8 cellular contexts compared by ENCODE assay signal in genomic region chr3:11641316-11641682, GRCh38. TPM values are rescaled to one million over a fixed set of nuclear protein-coding genes. Genes with fewer than 3 reads are reported as not detected.
DNase-seq lines count a peak whose midpoint lies in the region; ATAC-seq and TF ChIP-seq lines count a peak whose summit lies in the region.
"Had no signal": no experiment of that assay in that cellular context is flagged by ENCODE, and none has a peak within 500 bp of the region (broad histone marks: within the 10 kb centered on the region; RNA-seq: fewer than 3 reads in every experiment).

No MANE protein-coding gene starts in this region.

- H3K36me3 Mint-ChIP-seq in activated CD4-positive, alpha-beta memory T cell treated with anti-CD3 and anti-CD28 coated beads, Interleukin-2, amount 10 ng/mL, durations not matched to agents 7 days and 5 days (ENCODE audit: low read depth) = peaks cover 40% of the 10 kb centered on the region

- CTCF ChIA-PET in activated CD4-positive, alpha-beta memory T cell treated with anti-CD3 and anti-CD28 coated beads, Interleukin-2, amount 10 ng/mL, durations not matched to agents 7 days and 5 days (lab: Charles Lee) = interaction anchor here (0.9 to 2.2 kb wide), 2 partner anchors 15 to 144 kb away, joined by 3 to 10 read pairs; no protein-coding TSS in a partner anchor

- ATAC-seq in HG02981 (IDR thresholded peaks at IDR 0.05; ENCODE audit: unreplicated experiment) = no peak
- no peak for ATAC-seq in HG03159 (IDR thresholded peaks at IDR 0.05; ENCODE audit: unreplicated experiment)

- no peak for TF ChIP-seq EP300 in stomach (IDR thresholded peaks at IDR 0.05)

- peak overlapping the region; percentile 93 for H3K4me3 Mint-ChIP-seq in activated CD4-positive, alpha-beta memory T cell treated with anti-CD3 and anti-CD28 coated beads, Interleukin-2, amount 10 ng/mL, durations not matched to agents 7 days and 5 days

- no peaks in the 10 kb centered on the region for H3K9me3 Mint-ChIP-seq in activated CD4-positive, alpha-beta memory T cell treated with anti-CD3 and anti-CD28 coated beads, Interleukin-2, amount 10 ng/mL, durations not matched to agents 7 days and 5 days

- POLR2A ChIA-PET in activated CD4-positive, alpha-beta memory T cell treated with anti-CD3 and anti-CD28 coated beads, Interleukin-2, amount 10 ng/mL, durations not matched to agents 7 days and 5 days (lab: Charles Lee) = interaction anchor here (1.0 to 2.2 kb wide), 3 partner anchors 13 to 17 kb away, joined by 3 to 9 read pairs (median 6); no protein-coding TSS in a partner anchor

- peak overlapping the region; percentile 94 for H3K27ac Mint-ChIP-seq in activated CD4-positive, alpha-beta memory T cell treated with anti-CD3 and anti-CD28 coated beads, Interleukin-2, amount 10 ng/mL, durations not matched to agents 7 days and 5 days

- DNase-seq in HFF-Myc (ENCODE audit: extremely low read depth, low read depth) (peak; percentile 47), stomach (no peak), erythroblast (lab: John Stamatoyannopoulos, UW) (no peak)
- no peak for DNase-seq in activated CD4-positive, alpha-beta memory T cell treated with anti-CD3 and anti-CD28 coated beads, Interleukin-2, amount 10 ng/mL, durations not matched to agents 7 days and 5 days
- DNase-seq: MV-4-11 had no signal

- H3K9me3 ChIP-seq in stomach = no peaks in the 10 kb centered on the region

- no peak for TF ChIP-seq CTCF in HFF-Myc (IDR thresholded peaks at IDR 0.05; ENCODE audit: low read depth, low read length, missing control alignments)
- no peak for TF ChIP-seq CTCF in stomach (IDR thresholded peaks at IDR 0.05)

- no peaks in the 10 kb centered on the region for H3K27me3 Mint-ChIP-seq in activated CD4-positive, alpha-beta memory T cell treated with anti-CD3 and anti-CD28 coated beads, Interleukin-2, amount 10 ng/mL, durations not matched to agents 7 days and 5 days

- peak overlapping the region in 4 of 5 donors; percentile 84 to 95 (median 93) for H3K27ac ChIP-seq in stomach

- no peaks in the 10 kb centered on the region for H3K36me3 ChIP-seq in stomach

- intact Hi-C loops in stomach (cut with DNase I; ENCODE audit: low total_unique reads) = no loop called here

- 7 to 17% (median 10%) methylated on average over 2 of the region's 2 CpGs for WGBS in stomach, 5 donors

- no peaks in the 10 kb centered on the region for H3K27me3 ChIP-seq in stomach

- TF ChIP-seq POLR2A in stomach (IDR thresholded peaks at IDR 0.05) = no peak
- no peak for TF ChIP-seq POLR2A in erythroblast (IDR thresholded peaks at IDR 0.05; ENCODE audit: low read length)

- H3K4me1 Mint-ChIP-seq in activated CD4-positive, alpha-beta memory T cell treated with anti-CD3 and anti-CD28 coated beads, Interleukin-2, amount 10 ng/mL, durations not matched to agents 7 days and 5 days = peaks cover 54% of the 10 kb centered on the region

- H3K4me1 ChIP-seq in stomach = peaks cover 39 to 65% (median 57%) of the 10 kb centered on the region in 4 donors

- H3K4me3 ChIP-seq in HFF-Myc (replicated peaks; ENCODE audit: low read depth, low read length) (peak overlapping the region; percentile 79), iPS-11a (ENCODE audit: low read depth, low read length) (peak overlapping the region; percentile 86), stomach (peak overlapping the region; percentile 51 to 63 (median 58))

RNA-seq across cellular contexts. Expression of gene VGLL4, which starts 2.4 kb away (rescaled TPM):
- 10 to 100 TPM; 47.8 to 49.2 TPM for total RNA-seq in activated CD4-positive, alpha-beta memory T cell treated with anti-CD3 and anti-CD28 coated beads, Interleukin-2, amount 10 ng/mL, durations not matched to agents 7 days and 5 days
- 100 to 1,000 TPM in 2 of 5 donors, 10 to 100 TPM in 3; 15.2 to 147 (median 53.8) TPM for total RNA-seq in stomach
- 10 to 100 TPM; 18.9 to 33.9 (median 26.0) TPM for polyA plus RNA-seq in stomach
